Comparison of ENCODE assay signal across 16 cellular contexts in genomic region chr10:11297136-11297535, GRCh38.
A peak's percentile ranks its signal among the peaks of the same experiment; 100 is the strongest.
DNase-seq lines count a peak whose midpoint lies in the region; ATAC-seq and TF ChIP-seq lines count a peak whose summit lies in the region.
"Had no signal": no experiment of that assay in that cellular context is flagged by ENCODE, and none has a peak within 500 bp of the region (broad histone marks: within the 10 kb centered on the region; RNA-seq: fewer than 3 reads in every experiment).

No MANE protein-coding gene starts in this region.

- ATAC-seq in activated B cell treated with CpG ODN at 0.5 μM for 24 hours (ENCODE audit: low read depth), result no peak
- ATAC-seq in stimulated activated effector memory CD8-positive, alpha-beta T cell treated with anti-CD3 and anti-CD28 coated beads, Interleukin-12 subunit alpha, Interleukin-12 subunit beta, amount 100 ng/mL, for 72 hours, result no peak
- ATAC-seq: HepG2 had no signal

- H3K9me3 ChIP-seq in prostate gland, result no peaks in the 10 kb centered on the region
- H3K9me3 ChIP-seq: uterus had no signal

- H3K27ac Mint-ChIP-seq in activated B cell treated with CpG ODN at 0.5 μM for 24 hours, result peak overlapping the region; percentile 74
- peak overlapping the region; percentile 72 for H3K27ac Mint-ChIP-seq in stimulated activated effector memory CD8-positive, alpha-beta T cell treated with anti-CD3 and anti-CD28 coated beads, Interleukin-12 subunit alpha, Interleukin-12 subunit beta, amount 100 ng/mL, for 72 hours

- H3K36me3 ChIP-seq in prostate gland, result no peaks in the 10 kb centered on the region
- H3K36me3 ChIP-seq: uterus had no signal

- CTCF ChIA-PET in activated B cell treated with CpG ODN at 0.5 μM for 24 hours (lab: Charles Lee), result no interaction called here

- H3K36me3 Mint-ChIP-seq in activated B cell treated with CpG ODN at 0.5 μM for 24 hours (ENCODE audit: low read depth), result peaks cover 93% of the 10 kb centered on the region
- H3K36me3 Mint-ChIP-seq in stimulated activated effector memory CD8-positive, alpha-beta T cell treated with anti-CD3 and anti-CD28 coated beads, Interleukin-12 subunit alpha, Interleukin-12 subunit beta, amount 100 ng/mL, for 72 hours, result no peaks in the 10 kb centered on the region

- no peaks in the 10 kb centered on the region for H3K27me3 ChIP-seq in prostate gland (replicated peaks; ENCODE audit: insufficient read depth)
- H3K27me3 ChIP-seq: uterus had no signal

- intact Hi-C loops in activated B cell treated with CpG ODN at 0.5 μM for 24 hours (cut with micrococcal nuclease) (loop anchor here (10.0 kb wide), 1 partner anchor 458 kb away; no protein-coding TSS in a partner anchor), prostate gland (cut with DNase I) (no loop called here)

- no peak for TF ChIP-seq CTCF in activated B cell treated with CpG ODN at 0.5 μM for 24 hours (IDR thresholded peaks at IDR 0.05)
- no peak for TF ChIP-seq CTCF in coronary artery (IDR thresholded peaks at IDR 0.05)
- TF ChIP-seq CTCF in prostate gland (IDR thresholded peaks at IDR 0.05), result no peak

- TF ChIP-seq POLR2A in prostate gland (IDR thresholded peaks at IDR 0.05), result no peak

- DNase-seq in activated CD8-positive, alpha-beta memory T cell treated with anti-CD3 and anti-CD28 coated beads for 24 hours, result peak; percentile 49
- no peak for DNase-seq in activated CD8-positive, alpha-beta memory T cell treated with anti-CD3 and anti-CD28 coated beads, Interleukin-2, amount 50 U/mL, for 4 hours
- DNase-seq in activated B cell treated with CpG ODN at 0.5 μM for 24 hours, result no peak
- peak; percentile 31 for DNase-seq in coronary artery (ENCODE audit: low spot score)
- DNase-seq in stimulated activated effector memory CD8-positive, alpha-beta T cell treated with anti-CD3 and anti-CD28 coated beads, Interleukin-12 subunit alpha, Interleukin-12 subunit beta, amount 100 ng/mL, for 72 hours (ENCODE audit: low spot score in 2 of 2), result no peak
- DNase-seq in prostate gland (ENCODE audit: low spot score), result no peak
- no peak for DNase-seq in activated CD4-positive, CD25-positive, alpha-beta regulatory T cell (lab: John Stamatoyannopoulos, UW)
- DNase-seq in NCI-H128 (lab: John Stamatoyannopoulos, UW; ENCODE audit: unreplicated experiment), result no peak
- DNase-seq: activated gamma-delta T cell; C1 segment of cervical spinal cord; NCI-H1417 treated with DMSO at 0.1 percent for 48 hours; NCI-H526; small intestine; stimulated activated CD4-positive, alpha-beta T cell treated with anti-CD3 and anti-CD28 coated beads, Interleukin-4, amount 100 ng/mL, for 1 hour; uterus had no signal

- 93% methylated on average over 8 of the region's 8 CpGs for WGBS in prostate gland

- no peaks in the 10 kb centered on the region for H3K27me3 Mint-ChIP-seq in activated B cell treated with CpG ODN at 0.5 μM for 24 hours

- H3K27ac ChIP-seq in coronary artery, result no peak overlapping the region
- H3K27ac ChIP-seq in prostate gland, result no peak overlapping the region
- H3K27ac ChIP-seq: uterus had no signal

- H3K4me3 ChIP-seq in coronary artery (no peak overlapping the region), prostate gland (no peak overlapping the region)
- H3K4me3 ChIP-seq: uterus had no signal

- H3K4me3 Mint-ChIP-seq in activated B cell treated with CpG ODN at 0.5 μM for 24 hours, result no peak overlapping the region
- no peak overlapping the region for H3K4me3 Mint-ChIP-seq in stimulated activated effector memory CD8-positive, alpha-beta T cell treated with anti-CD3 and anti-CD28 coated beads, Interleukin-12 subunit alpha, Interleukin-12 subunit beta, amount 100 ng/mL, for 72 hours

- H3K4me1 Mint-ChIP-seq in activated B cell treated with CpG ODN at 0.5 μM for 24 hours, result no peaks in the 10 kb centered on the region
- H3K4me1 Mint-ChIP-seq in stimulated activated effector memory CD8-positive, alpha-beta T cell treated with anti-CD3 and anti-CD28 coated beads, Interleukin-12 subunit alpha, Interleukin-12 subunit beta, amount 100 ng/mL, for 72 hours, result peaks cover 43% of the 10 kb centered on the region

- H3K9me3 Mint-ChIP-seq in activated B cell treated with CpG ODN at 0.5 μM for 24 hours, result no peaks in the 10 kb centered on the region
- no peaks in the 10 kb centered on the region for H3K9me3 Mint-ChIP-seq in stimulated activated effector memory CD8-positive, alpha-beta T cell treated with anti-CD3 and anti-CD28 coated beads, Interleukin-12 subunit alpha, Interleukin-12 subunit beta, amount 100 ng/mL, for 72 hours

- POLR2A ChIA-PET in activated B cell treated with CpG ODN at 0.5 μM for 24 hours (lab: Charles Lee), result no interaction called here

- no peaks in the 10 kb centered on the region for H3K4me1 ChIP-seq in prostate gland (replicated peaks)
- H3K4me1 ChIP-seq: uterus had no signal

Comparison
In these comparisons a context has a peak if more than half of its experiments do, and no peak if none do; other contexts are left out.
1. DNase-seq: peak in activated CD8-positive, alpha-beta memory T cell treated with anti-CD3 and anti-CD28 coated beads for 24 hours (single experiment) and coronary artery (single experiment); none in activated CD8-positive, alpha-beta memory T cell treated with anti-CD3 and anti-CD28 coated beads, Interleukin-2, amount 50 U/mL, for 4 hours (single experiment), activated B cell treated with CpG ODN at 0.5 μM for 24 hours (single experiment), stimulated activated effector memory CD8-positive, alpha-beta T cell treated with anti-CD3 and anti-CD28 coated beads, Interleukin-12 subunit alpha, Interleukin-12 subunit beta, amount 100 ng/mL, for 72 hours (0 of 2), prostate gland (single experiment), activated CD4-positive, CD25-positive, alpha-beta regulatory T cell (0 of 4) and NCI-H128 (single experiment).